8 cellular contexts compared by ENCODE assay signal in genomic region chr2:86807462-86808275, GRCh38. TPM values are rescaled to one million over a fixed set of nuclear protein-coding genes. Genes with fewer than 3 reads are reported as not detected.
A peak's percentile ranks its signal among the peaks of the same experiment; 100 is the strongest.
DNase-seq lines count a peak whose midpoint lies in the region; ATAC-seq and TF ChIP-seq lines count a peak whose summit lies in the region.

No MANE protein-coding gene starts in this region.

- H3K4me3 Mint-ChIP-seq in glutamatergic neuron (ENCODE audit: unreplicated experiment): peak overlapping the region; percentile 93

- H3K27ac Mint-ChIP-seq in glutamatergic neuron (ENCODE audit: unreplicated experiment): peak overlapping the region; percentile 28

- H3K4me1 Mint-ChIP-seq in glutamatergic neuron (ENCODE audit: low read depth, unreplicated experiment): no peaks in the 10 kb centered on the region

- no peaks in the 10 kb centered on the region for H4K20me1 ChIP-seq in osteoblast (ENCODE audit: insufficient read depth, low read length)

- H2AFZ ChIP-seq in osteoblast (ENCODE audit: low read length): peak overlapping the region; percentile 72

- H3K79me2 ChIP-seq in osteoblast (ENCODE audit: insufficient read depth, low read length): no peaks in the 10 kb centered on the region

- no peak overlapping the region for H3K27ac ChIP-seq in osteoblast (ENCODE audit: low read depth, low read length)

- H3K36me3 ChIP-seq in osteoblast (ENCODE audit: insufficient read depth, low read length): no peaks in the 10 kb centered on the region

- peak; percentile 53 for DNase-seq in COLO668 (lab: John Stamatoyannopoulos, UW; ENCODE audit: unreplicated experiment)
- DNase-seq in NCI-H2227 treated with DMSO at 0.1 percent for 48 hours (lab: John Stamatoyannopoulos, UW): peak; percentile 92
- DNase-seq in activated naive CD4-positive, alpha-beta T cell treated with anti-CD3 and anti-CD28 coated beads, Interleukin-2, amount 50 U/mL, for 16 hours: peak; percentile 31
- DNase-seq in glutamatergic neuron: peak; percentile 72
- DNase-seq in osteoblast (ENCODE audit: insufficient read length, low spot score, missing footprints): peak; percentile 88
- no peak for DNase-seq in NAMALWA (ENCODE audit: low spot score)
- DNase-seq in H4 (ENCODE audit: low spot score): no peak

- TF ChIP-seq CTCF in glutamatergic neuron (IDR thresholded peaks at IDR 0.05; ENCODE audit: partially characterized antibody, unreplicated experiment) (no peak), osteoblast (IDR thresholded peaks at IDR 0.05; ENCODE audit: extremely low read depth, low read depth, low read length) (no peak)

- H3K4me2 ChIP-seq in osteoblast (ENCODE audit: insufficient read depth, low read length): peak overlapping the region; percentile 79

- ATAC-seq in GM21529 (IDR thresholded peaks at IDR 0.05; ENCODE audit: unreplicated experiment): peak; percentile 32

- H3K4me3 ChIP-seq in osteoblast (ENCODE audit: insufficient read depth, low read length): peak overlapping the region; percentile 65

- peaks cover 2% of the 10 kb centered on the region for H3K27me3 Mint-ChIP-seq in glutamatergic neuron (ENCODE audit: unreplicated experiment)

- H3K36me3 Mint-ChIP-seq in glutamatergic neuron (ENCODE audit: unreplicated experiment): no peaks in the 10 kb centered on the region

- H3K27me3 ChIP-seq in osteoblast (ENCODE audit: insufficient read depth, low read length): peaks cover 30% of the 10 kb centered on the region

- peaks cover 12% of the 10 kb centered on the region for H3K4me1 ChIP-seq in osteoblast (ENCODE audit: insufficient read depth, low read length)

- H3K9me3 Mint-ChIP-seq in glutamatergic neuron (ENCODE audit: unreplicated experiment): no peaks in the 10 kb centered on the region

- no peaks in the 10 kb centered on the region for H3K9me3 ChIP-seq in osteoblast (ENCODE audit: low read depth, low read length)

RNA-seq across cellular contexts. Expression of gene CD8A, which starts 17.0 kb away (rescaled TPM):
- total RNA-seq in glutamatergic neuron (ENCODE audit: unreplicated experiment) (0.59 TPM), osteoblast (not detected in 2 replicates)
- total RNA-seq in H4 (2014; rRNA removed; shearing (Covaris generic)): not detected in 2 replicates

RNA-seq across cellular contexts. Expression of gene CD8B, which starts 54.0 kb away (rescaled TPM):
- total RNA-seq in glutamatergic neuron (ENCODE audit: unreplicated experiment): not detected
- total RNA-seq in osteoblast: not detected in 2 replicates
- total RNA-seq in H4 (2014; rRNA removed; shearing (Covaris generic)): not detected in 2 replicates

Comparison
In these comparisons a context has a peak if more than half of its experiments do, and no peak if none do; other contexts are left out.
1. DNase-seq: peak in COLO668 (single experiment), NCI-H2227 treated with DMSO at 0.1 percent for 48 hours (single experiment), activated naive CD4-positive, alpha-beta T cell treated with anti-CD3 and anti-CD28 coated beads, Interleukin-2, amount 50 U/mL, for 16 hours (single experiment), glutamatergic neuron (single experiment) and osteoblast (single experiment); none in NAMALWA (single experiment) and H4 (single experiment).